Comparison of ENCODE assay signal across 11 cellular contexts in the genomic region with DNA sequence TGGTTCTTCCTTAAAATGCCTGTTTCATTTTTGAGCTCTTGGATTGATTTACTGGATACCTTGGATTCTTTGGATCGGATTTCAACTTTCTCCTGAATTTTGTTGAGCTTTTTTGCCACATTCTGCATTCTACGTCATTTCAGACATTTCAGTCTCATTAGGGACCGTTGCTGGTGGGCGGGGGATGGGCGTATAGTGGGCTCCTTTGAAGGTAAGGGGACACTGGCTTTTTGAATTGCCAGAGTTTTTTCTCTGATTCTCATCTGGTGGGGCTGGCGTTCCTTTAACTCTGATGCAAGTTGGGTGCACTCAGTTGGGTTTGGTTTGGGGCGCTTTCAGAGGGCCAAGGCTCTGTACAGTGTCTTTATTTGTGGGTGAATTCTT.
DNase-seq lines count a peak whose midpoint lies in the region; ATAC-seq and TF ChIP-seq lines count a peak whose summit lies in the region.
"Had no signal": no experiment of that assay in that cellular context is flagged by ENCODE, and none has a peak within 500 bp of the region (broad histone marks: within the 10 kb centered on the region; RNA-seq: fewer than 3 reads in every experiment).

No MANE protein-coding gene starts in this region.

- H3K27me3 Mint-ChIP-seq in CD14-positive monocyte (ENCODE audit: low read depth in 3 of 3) = peaks cover 0 to 2% (median 0%) of the 10 kb centered on the region in 3 donors

- H2BK12ac ChIP-seq in neuronal stem cell (ENCODE audit: low read length) = no peak overlapping the region

- H3K4me3 Mint-ChIP-seq in CD14-positive monocyte = peak overlapping the region in 1 of 2 donors; percentile 64
- H3K4me3 Mint-ChIP-seq: activated CD4-positive, alpha-beta memory T cell treated with anti-CD3 and anti-CD28 coated beads, Interleukin-2, amount 10 ng/mL, durations not matched to agents 7 days and 5 days; T-helper 1 cell treated with Interleukin-12 subunit alpha and Interleukin-12 subunit beta and Interleukin-4 antibody, amounts not matched to agents 30 μg/mL and 1 μg/mL, for 36 hours had no signal

- no peaks in the 10 kb centered on the region for H3K9me3 ChIP-seq in WERI-Rb-1 (ENCODE audit: severe bottlenecking)
- H3K9me3 ChIP-seq in neuronal stem cell (replicated peaks in 1 of 2; ENCODE audit: control insufficient read depth in 2 of 2, insufficient read depth in 1 of 2, low read depth in 1 of 2, low read length in 2 of 2) = no peaks in the 10 kb centered on the region
- H3K9me3 ChIP-seq: right lobe of liver had no signal

- no peak overlapping the region for H3K27ac Mint-ChIP-seq in CD14-positive monocyte
- H3K27ac Mint-ChIP-seq: activated CD4-positive, alpha-beta memory T cell treated with anti-CD3 and anti-CD28 coated beads, Interleukin-2, amount 10 ng/mL, durations not matched to agents 7 days and 5 days; T-helper 1 cell treated with Interleukin-12 subunit alpha and Interleukin-12 subunit beta and Interleukin-4 antibody, amounts not matched to agents 30 μg/mL and 1 μg/mL, for 36 hours had no signal

- no peak overlapping the region for H2BK120ac ChIP-seq in neuronal stem cell (ENCODE audit: low read depth, low read length)

- H3K4me1 ChIP-seq in neuronal stem cell (ENCODE audit: control insufficient read depth in 2 of 2, insufficient read depth in 1 of 2, low read depth in 1 of 2, low read length in 2 of 2) = peaks cover 2 to 4% of the 10 kb centered on the region in 2 donors
- H3K4me1 ChIP-seq: right lobe of liver had no signal

- H3K18ac ChIP-seq in neuronal stem cell (ENCODE audit: low read length) = no peak overlapping the region

- WGBS in neuronal stem cell (ENCODE audit: extremely low coverage in 2 of 2, insufficient read length in 2 of 2, insufficient replicate concordance in 1 of 2), 2 donors = no CpG with 5 or more reads among the region's 7 CpGs

- ATAC-seq in GM19035 (IDR thresholded peaks at IDR 0.05; ENCODE audit: unreplicated experiment) = peak; percentile 6
- ATAC-seq in HG02970 (IDR thresholded peaks at IDR 0.05; ENCODE audit: low FRiP score, unreplicated experiment) = peak; percentile 9
- ATAC-seq in SK-N-SH treated with all-trans-retinoic acid at 6 μM for 48 hours = no peak

- no peak overlapping the region for H2BK15ac ChIP-seq in neuronal stem cell (ENCODE audit: low read length)

- intact Hi-C loops in CD14-positive monocyte (cut with micrococcal nuclease) = no loop called here

- H3K9ac ChIP-seq in neuronal stem cell (ENCODE audit: low read depth, low read length, poor library complexity) = no peak overlapping the region

- H3K4ac ChIP-seq in neuronal stem cell (ENCODE audit: low read length) = no peak overlapping the region

- H3K27ac ChIP-seq in WERI-Rb-1 (no peak overlapping the region), neuronal stem cell (replicated peaks; ENCODE audit: low read length) (no peak overlapping the region)
- H3K27ac ChIP-seq: right lobe of liver had no signal

- H4K8ac ChIP-seq in neuronal stem cell (ENCODE audit: low read depth, low read length) = no peak overlapping the region

- no peaks in the 10 kb centered on the region for H3K79me1 ChIP-seq in neuronal stem cell (ENCODE audit: low read depth, low read length)

- H3K9me3 Mint-ChIP-seq in CD14-positive monocyte = no peaks in the 10 kb centered on the region
- H3K9me3 Mint-ChIP-seq: activated CD4-positive, alpha-beta memory T cell treated with anti-CD3 and anti-CD28 coated beads, Interleukin-2, amount 10 ng/mL, durations not matched to agents 7 days and 5 days; T-helper 1 cell treated with Interleukin-12 subunit alpha and Interleukin-12 subunit beta and Interleukin-4 antibody, amounts not matched to agents 30 μg/mL and 1 μg/mL, for 36 hours had no signal

- H2AK5ac ChIP-seq in neuronal stem cell (ENCODE audit: low read depth, low read length) = no peak overlapping the region

- H3K27me3 ChIP-seq in WERI-Rb-1 (ENCODE audit: insufficient read depth, low read depth, severe bottlenecking) (no peaks in the 10 kb centered on the region), neuronal stem cell (ENCODE audit: control insufficient read depth in 3 of 3, insufficient read depth in 3 of 3, low read depth in 1 of 3, low read length in 3 of 3) (no peaks in the 10 kb centered on the region)
- H3K27me3 ChIP-seq: right lobe of liver had no signal

- DNase-seq in WERI-Rb-1 = peak; percentile 39
- DNase-seq in neuronal stem cell (ENCODE audit: low spot score) = peak; percentile 12
- DNase-seq in activated CD8-positive, alpha-beta memory T cell treated with anti-CD3 and anti-CD28 coated beads, Interleukin-2, amount 50 U/mL, for 4 hours = no peak
- no peak for DNase-seq in CD14-positive monocyte (ENCODE audit: low spot score)
- DNase-seq: activated naive CD4-positive, alpha-beta T cell had no signal

- no peaks in the 10 kb centered on the region; the same call in 1 of the 2 replicates for H3K36me3 ChIP-seq in WERI-Rb-1
- peaks cover 0 to 29% of the 10 kb centered on the region in 2 donors for H3K36me3 ChIP-seq in neuronal stem cell (replicated peaks in 1 of 2; ENCODE audit: control insufficient read depth in 2 of 2, insufficient read depth in 2 of 2, low read length in 2 of 2)
- H3K36me3 ChIP-seq: right lobe of liver had no signal

- H3K4me3 ChIP-seq in WERI-Rb-1 (ENCODE audit: low read depth, low read length) (no peak overlapping the region), neuronal stem cell (ENCODE audit: low read length in 2 of 2) (no peak overlapping the region)
- H3K4me3 ChIP-seq: right lobe of liver had no signal

- no peak overlapping the region for H3K23ac ChIP-seq in neuronal stem cell (ENCODE audit: low read depth, low read length, poor library complexity)

- peak overlapping the region; percentile 79 for H2AFZ ChIP-seq in neuronal stem cell (ENCODE audit: low read length)

- H3K4me1 Mint-ChIP-seq in CD14-positive monocyte = peaks cover 6% of the 10 kb centered on the region

- H4K91ac ChIP-seq in neuronal stem cell (ENCODE audit: low read depth, low read length, poor library complexity) = no peak overlapping the region

- no peak overlapping the region for H2BK5ac ChIP-seq in neuronal stem cell (ENCODE audit: low read length)

- TF ChIP-seq CTCF in WERI-Rb-1 (IDR thresholded peaks at IDR 0.05; ENCODE audit: low read depth, low read length) (no peak), CD14-positive monocyte (IDR thresholded peaks at IDR 0.05) (no peak)

- no peak overlapping the region for H3K4me2 ChIP-seq in neuronal stem cell (ENCODE audit: insufficient read depth, low read length, poor library complexity, severe bottlenecking)

- no peak overlapping the region for H3K14ac ChIP-seq in neuronal stem cell (ENCODE audit: low read length)

- H3K36me3 Mint-ChIP-seq in CD14-positive monocyte = no peaks in the 10 kb centered on the region

TF ChIP-seq in SK-N-SH treated with all-trans-retinoic acid at 6 μM for 48 hours, 23 proteins besides CTCF, POLR2A, EP300 and RAD21 (continues in another document):
- TF ChIP-seq ZNF565 (CRISPR knock-in tag; conservative IDR thresholded peaks at IDR 0.05; ENCODE audit: low read depth) (no peak), GLIS3 (CRISPR knock-in tag; IDR thresholded peaks at IDR 0.05) (no peak), ZFP30 (CRISPR knock-in tag; IDR thresholded peaks at IDR 0.05) (no peak), ARNTL (CRISPR knock-in tag; IDR thresholded peaks at IDR 0.05; ENCODE audit: borderline replicate concordance, low read depth) (no peak), ZFP3 (CRISPR knock-in tag; IDR thresholded peaks at IDR 0.05) (no peak), BACH2 (CRISPR knock-in tag; IDR thresholded peaks at IDR 0.05; ENCODE audit: borderline replicate concordance) (no peak), PPARA (CRISPR knock-in tag; IDR thresholded peaks at IDR 0.05; ENCODE audit: borderline replicate concordance) (no peak), RARB (CRISPR knock-in tag; IDR thresholded peaks at IDR 0.05) (no peak), ZC3H10 (CRISPR knock-in tag; IDR thresholded peaks at IDR 0.05) (no peak)
- TF ChIP-seq, protein P1, sequence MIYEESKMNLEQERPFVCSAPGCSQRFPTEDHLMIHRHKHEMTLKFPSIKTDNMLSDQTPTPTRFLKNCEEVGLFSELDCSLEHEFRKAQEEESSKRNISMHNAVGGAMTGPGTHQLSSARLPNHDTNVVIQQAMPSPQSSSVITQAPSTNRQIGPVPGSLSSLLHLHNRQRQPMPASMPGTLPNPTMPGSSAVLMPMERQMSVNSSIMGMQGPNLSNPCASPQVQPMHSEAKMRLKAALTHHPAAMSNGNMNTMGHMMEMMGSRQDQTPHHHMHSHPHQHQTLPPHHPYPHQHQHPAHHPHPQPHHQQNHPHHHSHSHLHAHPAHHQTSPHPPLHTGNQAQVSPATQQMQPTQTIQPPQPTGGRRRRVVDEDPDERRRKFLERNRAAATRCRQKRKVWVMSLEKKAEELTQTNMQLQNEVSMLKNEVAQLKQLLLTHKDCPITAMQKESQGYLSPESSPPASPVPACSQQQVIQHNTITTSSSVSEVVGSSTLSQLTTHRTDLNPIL (CRISPR knock-in tag; IDR thresholded peaks at IDR 0.05; ENCODE audit: low read depth) = no peak
- TF ChIP-seq, protein P2, sequence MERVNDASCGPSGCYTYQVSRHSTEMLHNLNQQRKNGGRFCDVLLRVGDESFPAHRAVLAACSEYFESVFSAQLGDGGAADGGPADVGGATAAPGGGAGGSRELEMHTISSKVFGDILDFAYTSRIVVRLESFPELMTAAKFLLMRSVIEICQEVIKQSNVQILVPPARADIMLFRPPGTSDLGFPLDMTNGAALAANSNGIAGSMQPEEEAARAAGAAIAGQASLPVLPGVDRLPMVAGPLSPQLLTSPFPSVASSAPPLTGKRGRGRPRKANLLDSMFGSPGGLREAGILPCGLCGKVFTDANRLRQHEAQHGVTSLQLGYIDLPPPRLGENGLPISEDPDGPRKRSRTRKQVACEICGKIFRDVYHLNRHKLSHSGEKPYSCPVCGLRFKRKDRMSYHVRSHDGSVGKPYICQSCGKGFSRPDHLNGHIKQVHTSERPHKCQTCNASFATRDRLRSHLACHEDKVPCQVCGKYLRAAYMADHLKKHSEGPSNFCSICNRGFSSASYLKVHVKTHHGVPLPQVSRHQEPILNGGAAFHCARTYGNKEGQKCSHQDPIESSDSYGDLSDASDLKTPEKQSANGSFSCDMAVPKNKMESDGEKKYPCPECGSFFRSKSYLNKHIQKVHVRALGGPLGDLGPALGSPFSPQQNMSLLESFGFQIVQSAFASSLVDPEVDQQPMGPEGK (CRISPR knock-in tag; IDR thresholded peaks at IDR 0.05; ENCODE audit: borderline replicate concordance) = no peak

Comparison
In these comparisons a context has a peak if more than half of its experiments do, and no peak if none do; other contexts are left out.
1. DNase-seq: peak in WERI-Rb-1 (single experiment) and neuronal stem cell (single experiment); none in activated CD8-positive, alpha-beta memory T cell treated with anti-CD3 and anti-CD28 coated beads, Interleukin-2, amount 50 U/mL, for 4 hours (single experiment) and CD14-positive monocyte (single experiment).